In the genomic region with DNA sequence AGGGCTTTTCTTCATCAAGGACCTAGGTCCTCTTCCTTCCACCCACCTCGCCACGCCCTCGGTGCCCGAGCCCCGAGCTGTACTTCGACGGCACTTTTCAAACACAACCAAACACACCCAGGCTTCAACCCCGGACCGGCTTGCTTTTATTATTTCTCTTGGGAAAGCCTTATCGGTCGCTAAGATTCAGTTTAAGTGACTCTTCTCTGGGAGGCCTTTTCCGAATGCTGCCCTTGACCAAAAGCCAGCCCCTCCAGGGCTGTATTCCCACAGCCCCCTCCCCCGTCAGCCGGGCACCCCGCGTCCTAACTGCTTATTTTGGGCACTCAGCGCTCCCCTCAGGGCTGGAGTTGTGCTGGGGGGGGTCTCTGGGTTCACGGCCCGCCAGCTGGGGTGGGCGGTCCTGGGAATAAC, we compare ENCODE assay signal across 7 cellular contexts. TPM values are rescaled to one million over a fixed set of nuclear protein-coding genes. Genes with fewer than 3 reads are reported as not detected.
DNase-seq lines count a peak whose midpoint lies in the region; ATAC-seq, FAIRE-seq and TF ChIP-seq lines count a peak whose summit lies in the region.

No MANE protein-coding gene starts in this region.

- no peak for FAIRE-seq in endothelial cell of umbilical vein (lab: Jason Lieb, UNC)

- TF ChIP-seq POLR2A in endothelial cell of umbilical vein (IDR thresholded peaks at IDR 0.05; ENCODE audit: low read depth, low read length): no peak

- H3K36me3 ChIP-seq in endothelial cell of umbilical vein (ENCODE audit: control insufficient read depth in 2 of 2, extremely low read depth in 1 of 2, insufficient read depth in 2 of 2, low read length in 2 of 2): no peaks in the 10 kb centered on the region
- H3K36me3 ChIP-seq in neutrophil: no peaks in the 10 kb centered on the region

- H3K27ac ChIP-seq in RWPE1 (peak overlapping the region; percentile 35), endothelial cell of umbilical vein (ENCODE audit: insufficient read depth, low read depth, low read length) (no peak overlapping the region), neutrophil (peak overlapping the region; percentile 70)

- no peaks in the 10 kb centered on the region for H3K79me2 ChIP-seq in endothelial cell of umbilical vein (ENCODE audit: control insufficient read depth, insufficient read depth, low read length)

- CTCF ChIA-PET in RWPE1 (lab: Yijun Ruan, JAX) (no interaction called here), endothelial cell of umbilical vein (lab: Charles Lee) (interaction anchor here (0.9 to 1.5 kb wide), 3 partner anchors 21 to 41 kb away, joined by 3 to 4 read pairs (median 3); no protein-coding TSS in a partner anchor)

- H3K9me1 ChIP-seq in endothelial cell of umbilical vein (replicated peaks; ENCODE audit: control insufficient read depth, extremely low read depth, insufficient read depth, low read length): no peaks in the 10 kb centered on the region

- no peaks in the 10 kb centered on the region for H4K20me1 ChIP-seq in endothelial cell of umbilical vein (replicated peaks; ENCODE audit: control insufficient read depth, extremely low read depth, insufficient read depth, low read length)

- peak; percentile 10 for ATAC-seq in GM21723 (IDR thresholded peaks at IDR 0.05; ENCODE audit: unreplicated experiment)

- H3K27me3 ChIP-seq in endothelial cell of umbilical vein (ENCODE audit: control insufficient read depth in 2 of 2, insufficient read depth in 2 of 2, low read length in 2 of 2): peaks cover 25 to 55% of the 10 kb centered on the region in 2 experiments
- H3K27me3 ChIP-seq in neutrophil: peaks cover 76% of the 10 kb centered on the region

- POLR2A ChIA-PET in RWPE1 (lab: Yijun Ruan, JAX; ENCODE audit: low non-redundant PET): no interaction called here
- POLR2A ChIA-PET in endothelial cell of umbilical vein (lab: Charles Lee): no interaction called here

- intact Hi-C loops in endothelial cell of umbilical vein (cut with micrococcal nuclease): loop anchor here (5.0 kb wide), 1 partner anchor 91 kb away; the partner anchor contains the start of genes DDX24 and IFI27L1

- H3K9me3 ChIP-seq in endothelial cell of umbilical vein (replicated peaks; ENCODE audit: control insufficient read depth, insufficient read depth, low read length): no peaks in the 10 kb centered on the region
- no peaks in the 10 kb centered on the region for H3K9me3 ChIP-seq in neutrophil

- TF ChIP-seq CTCF in RWPE1 (conservative IDR thresholded peaks at IDR 0.05; ENCODE audit: low read depth): no peak
- TF ChIP-seq CTCF in endothelial cell of umbilical vein (IDR thresholded peaks at IDR 0.05; ENCODE audit: extremely low read depth in 1 of 2, insufficient read depth in 1 of 2, low read depth in 1 of 2, low read length in 2 of 2): no peak
- TF ChIP-seq CTCF in neutrophil (IDR thresholded peaks at IDR 0.05): no peak

- peak overlapping the region; percentile 55 for H3K4me2 ChIP-seq in endothelial cell of umbilical vein (ENCODE audit: insufficient read depth, low read length)

- dilution Hi-C loops in endothelial cell of umbilical vein (cut with MboI; ENCODE audit: extremely low pct_ligation_motif_present, low sequenced_read_pairs): no loop called here

- H2AFZ ChIP-seq in endothelial cell of umbilical vein (ENCODE audit: low read depth, low read length): peak overlapping the region; percentile 72

- H3K4me1 ChIP-seq in endothelial cell of umbilical vein (ENCODE audit: control insufficient read depth, extremely low read depth, insufficient read depth, low read length) (peaks cover 3% of the 10 kb centered on the region), neutrophil (ENCODE audit: control insufficient read depth in 1 of 2, insufficient read depth in 1 of 2, low read depth in 1 of 2, low read length in 1 of 2) (peaks cover 7 to 20% of the 10 kb centered on the region in 2 experiments)

- no peak overlapping the region for H3K9ac ChIP-seq in endothelial cell of umbilical vein (replicated peaks; ENCODE audit: extremely low read depth, insufficient read depth, low read length)

- H3K4me3 ChIP-seq in endothelial cell of umbilical vein (replicated peaks in 1 of 3; ENCODE audit: insufficient read depth in 1 of 3, low read depth in 1 of 3, low read length in 3 of 3) (peak overlapping the region in 2 of 3 experiments; percentile 8 to 39), neutrophil (ENCODE audit: low read depth in 1 of 2, low read length in 1 of 2) (peak overlapping the region; percentile 51 to 66)

- DNase-seq in RWPE1 (ENCODE audit: low spot score) (no peak), endothelial cell of umbilical vein (ENCODE audit: low read depth, low spot score) (no peak), NK-92 (lab: John Stamatoyannopoulos, UW; ENCODE audit: unreplicated experiment) (no peak), NCI-H1105 treated with DMSO at 0.1 percent for 48 hours (lab: John Stamatoyannopoulos, UW) (no peak)
- DNase-seq in stimulated activated CD4-positive, alpha-beta T cell treated with anti-CD3 and anti-CD28 coated beads, Interleukin-1b, Interleukin-23, amount 100 ng/mL, for 48 hours: no peak

- BruUV-seq in endothelial cell of umbilical vein (replicated peaks; lab: Mats Ljungman, UMichigan): no TSS peak

TF ChIP-seq in endothelial cell of umbilical vein, 7 proteins besides CTCF, POLR2A, EP300 and RAD21:
- TF ChIP-seq MYC (IDR thresholded peaks at IDR 0.05; ENCODE audit: low read depth, low read length) (no peak), GATA2 (IDR thresholded peaks at IDR 0.05; ENCODE audit: insufficient read depth, insufficient read length, low read depth, low read length) (no peak), POLR2AphosphoS5 (IDR thresholded peaks at IDR 0.05; ENCODE audit: insufficient read depth, low read depth, low read length) (no peak), JUN (IDR thresholded peaks at IDR 0.05; ENCODE audit: borderline replicate concordance, insufficient read depth, insufficient read length, low read depth) (no peak), FOS (IDR thresholded peaks at IDR 0.05; ENCODE audit: borderline replicate concordance, insufficient read depth, low read length) (no peak), EZH2 (IDR thresholded peaks at IDR 0.05; ENCODE audit: borderline replicate concordance, low read depth, low read length, severe bottlenecking) (no peak)
- TF ChIP-seq, protein P1, sequence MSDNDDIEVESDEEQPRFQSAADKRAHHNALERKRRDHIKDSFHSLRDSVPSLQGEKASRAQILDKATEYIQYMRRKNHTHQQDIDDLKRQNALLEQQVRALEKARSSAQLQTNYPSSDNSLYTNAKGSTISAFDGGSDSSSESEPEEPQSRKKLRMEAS (IDR thresholded peaks at IDR 0.05; ENCODE audit: insufficient read depth, insufficient read length): no peak
TF ChIP-seq in endothelial cell of umbilical vein: peak in this region for 0.

RNA-seq across cellular contexts. Expression of gene PPP4R4, which starts 0.6 kb away (rescaled TPM):
- total RNA-seq in endothelial cell of umbilical vein: not detected in 2 replicates
- not detected in 2 replicates for polyA plus RNA-seq in endothelial cell of umbilical vein
- not detected in 2 replicates for polyA plus RNA-seq in endothelial cell of umbilical vein (2011; cell fraction: cytosol; rRNA removed)
- polyA plus RNA-seq in endothelial cell of umbilical vein (2011; cell fraction: nucleus; rRNA removed): not detected in 2 replicates
- polyA plus RNA-seq in endothelial cell of umbilical vein (2012): not detected in 2 replicates
- 0.06 TPM in 1 of 2 replicates, not detected in the other for polyA minus RNA-seq in endothelial cell of umbilical vein
- polyA minus RNA-seq in endothelial cell of umbilical vein (2011; cell fraction: cytosol; rRNA and poly(A)+ RNA removed): not detected
- polyA minus RNA-seq in endothelial cell of umbilical vein (2011; cell fraction: nucleus; rRNA and poly(A)+ RNA removed): 0.10 TPM in 1 of 2 replicates, not detected in the other

RNA-seq across cellular contexts. Expression of gene IFI27L2, which starts 44.1 kb away (rescaled TPM):
- total RNA-seq in endothelial cell of umbilical vein: 11.0 and 28.7 TPM in 2 replicates
- 82.9 and 93.9 TPM in 2 replicates for polyA plus RNA-seq in endothelial cell of umbilical vein
- polyA plus RNA-seq in endothelial cell of umbilical vein (2011; cell fraction: cytosol; rRNA removed): 38.2 and 42.4 TPM in 2 replicates
- polyA plus RNA-seq in endothelial cell of umbilical vein (2011; cell fraction: nucleus; rRNA removed): 11.3 and 14.6 TPM in 2 replicates
- 51.7 and 60.2 TPM in 2 replicates for polyA plus RNA-seq in endothelial cell of umbilical vein (2012)
- 8.5 and 15.9 TPM in 2 replicates for polyA minus RNA-seq in endothelial cell of umbilical vein
- polyA minus RNA-seq in endothelial cell of umbilical vein (2011; cell fraction: cytosol; rRNA and poly(A)+ RNA removed): 15.6 TPM
- polyA minus RNA-seq in endothelial cell of umbilical vein (2011; cell fraction: nucleus; rRNA and poly(A)+ RNA removed): 2.3 and 3.8 TPM in 2 replicates
